ENCODE assay signal across 20 cellular contexts in genomic region chr7:157603716-157604115, GRCh38.
DNase-seq lines count a peak whose midpoint lies in the region; ATAC-seq and TF ChIP-seq lines count a peak whose summit lies in the region.
"Had no signal": no experiment of that assay in that cellular context is flagged by ENCODE, and none has a peak within 500 bp of the region (broad histone marks: within the 10 kb centered on the region; RNA-seq: fewer than 3 reads in every experiment).

No MANE protein-coding gene starts in this region.

- peak; percentile 18 for ATAC-seq in stimulated activated naive CD8-positive, alpha-beta T cell treated with anti-CD3 and anti-CD28 coated beads, Interleukin-15, amount 100 ng/mL, for 72 hours
- ATAC-seq in stimulated activated naive CD8-positive, alpha-beta T cell treated with anti-CD3 and anti-CD28 coated beads, Interleukin-15, Interleukin-2, amounts not matched to agents 100 U/mL and 50 U/mL, for 24 hours = no peak
- ATAC-seq in upper lobe of right lung = no peak
- no peak for ATAC-seq in HG02884 (IDR thresholded peaks at IDR 0.05; ENCODE audit: unreplicated experiment)
- ATAC-seq: A549, GM23338, HCT116 had no signal

- no peak overlapping the region for H3K27ac ChIP-seq in neural progenitor cell
- H3K27ac ChIP-seq in upper lobe of right lung = no peak overlapping the region
- H3K27ac ChIP-seq: A549 had no signal

- no peaks in the 10 kb centered on the region for H3K27me3 Mint-ChIP-seq in stimulated activated naive CD8-positive, alpha-beta T cell treated with anti-CD3 and anti-CD28 coated beads, Interleukin-15, amount 100 ng/mL, for 72 hours
- peaks cover 17% of the 10 kb centered on the region for H3K27me3 Mint-ChIP-seq in neural progenitor cell (ENCODE audit: insufficient read depth, low read depth)

- TF ChIP-seq CTCF in neural progenitor cell (IDR thresholded peaks at IDR 0.05) (no peak), upper lobe of right lung (IDR thresholded peaks at IDR 0.05) (no peak), lower leg skin (IDR thresholded peaks at IDR 0.05) (no peak)

- H3K36me3 Mint-ChIP-seq in neural progenitor cell = peaks cover 31% of the 10 kb centered on the region
- H3K36me3 Mint-ChIP-seq: CD4-positive, alpha-beta memory T cell had no signal

- DNase-seq in stimulated activated naive CD8-positive, alpha-beta T cell treated with anti-CD3 and anti-CD28 coated beads, Interleukin-15, amount 100 ng/mL, for 72 hours = no peak
- no peak for DNase-seq in stimulated activated naive CD8-positive, alpha-beta T cell treated with anti-CD3 and anti-CD28 coated beads, Interleukin-15, Interleukin-2, amounts not matched to agents 100 U/mL and 50 U/mL, for 24 hours
- DNase-seq in neural progenitor cell (ENCODE audit: low spot score) = no peak
- DNase-seq in posterior vena cava (ENCODE audit: low spot score) = peak; percentile 56
- peak; percentile 46 for DNase-seq in upper lobe of right lung
- no peak for DNase-seq in lower leg skin (ENCODE audit: low spot score in 2 of 2)
- DNase-seq in AG20443 (ENCODE audit: low spot score) = no peak
- DNase-seq: 8988T; ACHN; C1 segment of cervical spinal cord; Calu3; CD4-positive, alpha-beta memory T cell; COR-L47; DMS53; DMS79 treated with DMSO at 0.1 percent for 48 hours; H9 had no signal

- no peak overlapping the region for H2AFZ ChIP-seq in neural progenitor cell (replicated peaks)
- H2AFZ ChIP-seq: GM23338 had no signal

- H3K4me3 Mint-ChIP-seq in stimulated activated naive CD8-positive, alpha-beta T cell treated with anti-CD3 and anti-CD28 coated beads, Interleukin-15, amount 100 ng/mL, for 72 hours = no peak overlapping the region
- H3K4me3 Mint-ChIP-seq in neural progenitor cell = no peak overlapping the region
- H3K4me3 Mint-ChIP-seq: CD4-positive, alpha-beta memory T cell; GM23338; H9 had no signal

- H3F3A ChIP-seq in neural progenitor cell (ENCODE audit: low read depth) = no peaks in the 10 kb centered on the region

- no peaks in the 10 kb centered on the region for H3K4me1 ChIP-seq in neural progenitor cell
- H3K4me1 ChIP-seq in upper lobe of right lung = no peaks in the 10 kb centered on the region
- H3K4me1 ChIP-seq: A549 had no signal

- no peaks in the 10 kb centered on the region for H3K79me2 ChIP-seq in neural progenitor cell (ENCODE audit: low read depth)

- H3K4me2 ChIP-seq in neural progenitor cell = no peak overlapping the region
- H3K4me2 ChIP-seq: A549, GM23338 had no signal

- no peaks in the 10 kb centered on the region for H4K20me1 ChIP-seq in neural progenitor cell (ENCODE audit: low read depth)

- no peak overlapping the region for H3K9ac ChIP-seq in neural progenitor cell

- no peaks in the 10 kb centered on the region for H3K9me3 Mint-ChIP-seq in stimulated activated naive CD8-positive, alpha-beta T cell treated with anti-CD3 and anti-CD28 coated beads, Interleukin-15, amount 100 ng/mL, for 72 hours
- no peaks in the 10 kb centered on the region for H3K9me3 Mint-ChIP-seq in neural progenitor cell
- H3K9me3 Mint-ChIP-seq: CD4-positive, alpha-beta memory T cell; H9 had no signal

- H3K9me3 ChIP-seq in neural progenitor cell (ENCODE audit: low read depth) = no peaks in the 10 kb centered on the region
- no peaks in the 10 kb centered on the region for H3K9me3 ChIP-seq in upper lobe of right lung
- H3K9me3 ChIP-seq: A549 had no signal

- H3K4me1 Mint-ChIP-seq in stimulated activated naive CD8-positive, alpha-beta T cell treated with anti-CD3 and anti-CD28 coated beads, Interleukin-15, amount 100 ng/mL, for 72 hours = no peaks in the 10 kb centered on the region
- peaks cover 11% of the 10 kb centered on the region for H3K4me1 Mint-ChIP-seq in neural progenitor cell
- H3K4me1 Mint-ChIP-seq: GM23338, H9 had no signal

- no peak overlapping the region for H3K27ac Mint-ChIP-seq in stimulated activated naive CD8-positive, alpha-beta T cell treated with anti-CD3 and anti-CD28 coated beads, Interleukin-15, amount 100 ng/mL, for 72 hours
- peak overlapping the region; percentile 37 for H3K27ac Mint-ChIP-seq in neural progenitor cell
- H3K27ac Mint-ChIP-seq: CD4-positive, alpha-beta memory T cell; GM23338; H9 had no signal

- WGBS in lower leg skin, 2 donors = 86 to 93% methylated on average over 20 to 21 of the region's 21 CpGs

- intact Hi-C loops in posterior vena cava (cut with DNase I) = no loop called here
- intact Hi-C loops in upper lobe of right lung (cut with DNase I) = no loop called here
- intact Hi-C loops in lower leg skin (cut with DNase I; ENCODE audit: low total_unique reads) = no loop called here

- H3K27me3 ChIP-seq in neural progenitor cell = peaks cover 71% of the 10 kb centered on the region
- H3K27me3 ChIP-seq in upper lobe of right lung = no peaks in the 10 kb centered on the region

- H3K4me3 ChIP-seq in neural progenitor cell (no peak overlapping the region), upper lobe of right lung (no peak overlapping the region), lower leg skin (ENCODE audit: low read depth, poor library complexity, severe bottlenecking) (no peak overlapping the region)
- H3K4me3 ChIP-seq: A549, GM23338 had no signal

- TF ChIP-seq POLR2A in lower leg skin (IDR thresholded peaks at IDR 0.05) = no peak

- no peaks in the 10 kb centered on the region for H3K36me3 ChIP-seq in neural progenitor cell
- H3K36me3 ChIP-seq in upper lobe of right lung = no peaks in the 10 kb centered on the region

Comparison
In these comparisons a context has a peak if more than half of its experiments do, and no peak if none do; other contexts are left out.
1. DNase-seq: peak in posterior vena cava (single experiment) and upper lobe of right lung (single experiment); none in stimulated activated naive CD8-positive, alpha-beta T cell treated with anti-CD3 and anti-CD28 coated beads, Interleukin-15, amount 100 ng/mL, for 72 hours (0 of 2), stimulated activated naive CD8-positive, alpha-beta T cell treated with anti-CD3 and anti-CD28 coated beads, Interleukin-15, Interleukin-2, amounts not matched to agents 100 U/mL and 50 U/mL, for 24 hours (single experiment), neural progenitor cell (single experiment), lower leg skin (0 of 2) and AG20443 (single experiment).